ENCODE assay signal across 25 cellular contexts in the genomic region with DNA sequence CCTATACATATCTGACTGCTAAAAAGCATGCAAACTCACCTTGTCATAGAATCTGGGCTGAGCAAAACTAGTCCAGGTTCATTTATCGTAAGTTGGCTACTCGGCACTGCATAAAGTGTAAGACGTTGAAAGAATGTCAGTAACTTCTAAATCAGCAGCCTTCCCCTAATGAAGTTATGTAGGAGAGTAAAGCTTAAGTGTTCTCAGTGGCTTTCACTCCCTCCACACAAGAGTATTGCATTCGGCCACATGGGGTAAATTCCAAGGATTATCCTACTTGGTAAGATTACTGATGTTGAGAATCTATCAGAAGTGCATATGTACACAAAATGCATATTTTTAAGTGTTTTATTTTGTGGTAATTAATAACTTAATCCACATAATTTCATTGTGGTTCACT.
"Had no signal": no experiment of that assay in that cellular context is flagged by ENCODE, and none has a peak within 500 bp of the region (broad histone marks: within the 10 kb centered on the region; RNA-seq: fewer than 3 reads in every experiment).

No MANE protein-coding gene starts in this region.

- H3K4me1 Mint-ChIP-seq: activated CD4-positive, alpha-beta T cell treated with anti-CD3 and anti-CD28 coated beads, Interleukin-2, amount 10 ng/mL, durations not matched to agents 7 days and 5 days; activated T-helper 17 cell treated with anti-CD3 and anti-CD28 coated beads, Interleukin-2, amount 50 U/mL, for 72 hours; central memory CD8-positive, alpha-beta T cell had no signal

- H3K4me3 Mint-ChIP-seq: activated CD4-positive, alpha-beta T cell treated with anti-CD3 and anti-CD28 coated beads for 36 hours; activated CD4-positive, alpha-beta T cell treated with anti-CD3 and anti-CD28 coated beads, Interleukin-2, amount 10 ng/mL, durations not matched to agents 7 days and 5 days; activated CD8-positive, alpha-beta T cell treated with anti-CD3 and anti-CD28 coated beads, Interleukin-2, amount 10 ng/mL, durations not matched to agents 7 days and 5 days; activated naive CD8-positive, alpha-beta T cell treated with anti-CD3 and anti-CD28 coated beads for 36 hours; activated T-cell treated with anti-CD3 and anti-CD28 coated beads, Interleukin-2, amount 50 U/mL, for 24 hours; activated T-helper 17 cell treated with anti-CD3 and anti-CD28 coated beads, Interleukin-2, amount 50 U/mL, for 72 hours; central memory CD8-positive, alpha-beta T cell had no signal

- ATAC-seq: activated CD4-positive, alpha-beta T cell treated with anti-CD3 and anti-CD28 coated beads for 36 hours; activated CD4-positive, CD25-positive, alpha-beta regulatory T cell treated with anti-CD3 and anti-CD28 coated beads, Interleukin-2, amount 50 U/mL, for 24 hours; activated CD8-positive, alpha-beta T cell treated with anti-CD3 and anti-CD28 coated beads, Interleukin-2, amount 10 ng/mL, durations not matched to agents 7 days and 5 days; activated T-helper 17 cell treated with anti-CD3 and anti-CD28 coated beads, Interleukin-2, amount 50 U/mL, for 72 hours; K562 had no signal

- H3K9me3 Mint-ChIP-seq: activated CD4-positive, alpha-beta T cell treated with anti-CD3 and anti-CD28 coated beads, Interleukin-2, amount 10 ng/mL, durations not matched to agents 7 days and 5 days; activated naive CD8-positive, alpha-beta T cell treated with anti-CD3 and anti-CD28 coated beads for 36 hours; activated T-cell treated with anti-CD3 and anti-CD28 coated beads, Interleukin-2, amount 50 U/mL, for 24 hours; activated T-helper 17 cell treated with anti-CD3 and anti-CD28 coated beads, Interleukin-2, amount 50 U/mL, for 72 hours; central memory CD8-positive, alpha-beta T cell had no signal

- DNase-seq: activated CD4-positive, alpha-beta T cell treated with anti-CD3 and anti-CD28 coated beads for 36 hours; activated CD4-positive, alpha-beta T cell treated with anti-CD3 and anti-CD28 coated beads, Interleukin-2, amount 10 ng/mL, durations not matched to agents 7 days and 5 days; activated CD4-positive, alpha-beta T cell treated with anti-CD3 and anti-CD28 coated beads, Interleukin-2, amount 50 U/mL, for 48 hours; activated CD8-positive, alpha-beta T cell treated with anti-CD3 and anti-CD28 coated beads, Interleukin-2, amount 10 ng/mL, durations not matched to agents 7 days and 5 days; activated effector memory CD4-positive, alpha-beta T cell treated with anti-CD3 and anti-CD28 coated beads, Interleukin-2, amount 50 U/mL, for 16 hours; activated naive CD4-positive, alpha-beta T cell; activated naive CD4-positive, alpha-beta T cell treated with anti-CD3 and anti-CD28 coated beads, Interleukin-2, amount 50 U/mL, for 16 hours; activated naive CD8-positive, alpha-beta T cell treated with anti-CD3 and anti-CD28 coated beads for 36 hours; activated T-cell treated with anti-CD3 and anti-CD28 coated beads, Interleukin-2, amount 50 U/mL, for 24 hours; amygdala; NCI-H1105; NCI-H1417 treated with DMSO at 0.1 percent for 48 hours; NCI-H187 treated with DMSO at 0.1 percent for 48 hours; NCI-H2081 treated with DMSO at 0.1 percent for 48 hours; NCI-H226; NCI-H446 treated with DMSO at 0.1 percent for 48 hours; NCI-H69; NK-92 treated with Interleukin-12 subunit alpha and Interleukin-12 subunit beta, amount 100 ng/mL, for 24 hours; PC-9; Right ventricle myocardium superior; T1000 had no signal

- H3K27me3 Mint-ChIP-seq: activated CD4-positive, alpha-beta T cell treated with anti-CD3 and anti-CD28 coated beads for 36 hours; activated CD4-positive, alpha-beta T cell treated with anti-CD3 and anti-CD28 coated beads, Interleukin-2, amount 10 ng/mL, durations not matched to agents 7 days and 5 days; activated naive CD8-positive, alpha-beta T cell treated with anti-CD3 and anti-CD28 coated beads for 36 hours; activated T-cell treated with anti-CD3 and anti-CD28 coated beads, Interleukin-2, amount 50 U/mL, for 24 hours; activated T-helper 17 cell treated with anti-CD3 and anti-CD28 coated beads, Interleukin-2, amount 50 U/mL, for 72 hours; central memory CD8-positive, alpha-beta T cell had no signal

- H3K27ac Mint-ChIP-seq: activated CD4-positive, alpha-beta T cell treated with anti-CD3 and anti-CD28 coated beads for 36 hours; activated CD4-positive, alpha-beta T cell treated with anti-CD3 and anti-CD28 coated beads, Interleukin-2, amount 10 ng/mL, durations not matched to agents 7 days and 5 days; activated CD8-positive, alpha-beta T cell treated with anti-CD3 and anti-CD28 coated beads, Interleukin-2, amount 10 ng/mL, durations not matched to agents 7 days and 5 days; activated naive CD8-positive, alpha-beta T cell treated with anti-CD3 and anti-CD28 coated beads for 36 hours; activated T-cell treated with anti-CD3 and anti-CD28 coated beads, Interleukin-2, amount 50 U/mL, for 24 hours; activated T-helper 17 cell treated with anti-CD3 and anti-CD28 coated beads, Interleukin-2, amount 50 U/mL, for 72 hours had no signal
